8 cellular contexts compared by ENCODE assay signal in the genomic region with DNA sequence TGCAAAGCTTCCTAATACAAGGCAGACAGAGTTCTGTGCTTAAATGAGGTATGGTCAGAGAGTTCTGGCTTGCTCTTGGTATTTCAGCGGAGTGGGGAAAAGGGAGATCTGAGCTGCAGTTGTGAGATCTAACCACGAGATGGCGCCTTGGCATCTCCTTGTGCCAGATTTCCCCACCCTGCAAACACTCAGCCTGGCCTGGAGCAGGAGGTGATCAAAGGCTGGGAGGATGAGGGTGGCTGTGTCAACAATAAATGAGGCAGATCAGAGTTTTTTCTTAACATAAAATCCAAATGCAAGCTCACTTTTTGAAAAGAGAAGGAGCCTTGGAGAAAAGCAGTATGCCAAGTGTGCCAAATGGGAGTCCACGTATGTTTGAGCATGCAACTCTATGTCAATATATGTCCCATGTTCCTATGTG. TPM values are rescaled to one million over a fixed set of nuclear protein-coding genes. Genes with fewer than 3 reads are reported as not detected.
DNase-seq lines count a peak whose midpoint lies in the region; ATAC-seq, FAIRE-seq and TF ChIP-seq lines count a peak whose summit lies in the region.

No MANE protein-coding gene starts in this region.

- TF ChIP-seq CTCF in LNCAP (IDR thresholded peaks at IDR 0.05) (peak; percentile 93), pancreas (IDR thresholded peaks at IDR 0.05) (peak; percentile 63 to 79 (median 71))

- H3K36me3 Mint-ChIP-seq in activated naive CD4-positive, alpha-beta T cell treated with anti-CD3 and anti-CD28 coated beads for 36 hours (ENCODE audit: low read depth) = peaks cover 8% of the 10 kb centered on the region

- no peak overlapping the region for H3K4me3 ChIP-seq in SJSA1
- H3K4me3 ChIP-seq in pancreas = no peak overlapping the region

- DNase-seq in EH (ENCODE audit: low read depth) (peak; percentile 75), SJSA1 (ENCODE audit: low read depth in 1 of 2, low spot score in 2 of 2) (peak; percentile 56 to 71), germinal center (ENCODE audit: low spot score) (peak; percentile 80), pancreas (peak in 5 of 6 donors; percentile 43 to 79 (median 68))
- peak; percentile 78 for DNase-seq in activated naive CD4-positive, alpha-beta T cell treated with anti-CD3 and anti-CD28 coated beads for 36 hours

- peaks cover 6% of the 10 kb centered on the region for H3K27me3 Mint-ChIP-seq in activated naive CD4-positive, alpha-beta T cell treated with anti-CD3 and anti-CD28 coated beads for 36 hours (ENCODE audit: low read depth)

- CTCF ChIA-PET in activated naive CD4-positive, alpha-beta T cell treated with anti-CD3 and anti-CD28 coated beads for 36 hours (lab: Charles Lee) = interaction anchor here (0.6 to 5.9 kb wide), 29 partner anchors 9 to 478 kb away, joined by 3 to 147 read pairs (median 4); a partner anchor contains a TSS

- WGBS in pancreas, 2 donors = 17 to 27% methylated on average over 4 of the region's 4 CpGs

- H3K27ac ChIP-seq in SJSA1 (no peak overlapping the region), pancreas (no peak overlapping the region)

- H3K4me1 ChIP-seq in SJSA1 (replicated peaks) (peaks cover 8% of the 10 kb centered on the region), pancreas (no peaks in the 10 kb centered on the region)

- H3K4me1 Mint-ChIP-seq in activated naive CD4-positive, alpha-beta T cell treated with anti-CD3 and anti-CD28 coated beads for 36 hours (ENCODE audit: low read depth) = no peaks in the 10 kb centered on the region

- H3K27ac Mint-ChIP-seq in activated naive CD4-positive, alpha-beta T cell treated with anti-CD3 and anti-CD28 coated beads for 36 hours = no peak overlapping the region

- H3K36me3 ChIP-seq in SJSA1 (peaks cover 14% of the 10 kb centered on the region), pancreas (no peaks in the 10 kb centered on the region)

- FAIRE-seq in pancreas (lab: Jason Lieb, UNC) = no peak

- no peak overlapping the region for H3K4me3 Mint-ChIP-seq in activated naive CD4-positive, alpha-beta T cell treated with anti-CD3 and anti-CD28 coated beads for 36 hours

- H3K9me3 ChIP-seq in SJSA1 (replicated peaks) (no peaks in the 10 kb centered on the region), pancreas (no peaks in the 10 kb centered on the region)

- H3K27me3 ChIP-seq in SJSA1 (replicated peaks) (peaks cover 7% of the 10 kb centered on the region), pancreas (no peaks in the 10 kb centered on the region)

- no peaks in the 10 kb centered on the region for H3K9me3 Mint-ChIP-seq in activated naive CD4-positive, alpha-beta T cell treated with anti-CD3 and anti-CD28 coated beads for 36 hours

- peak; percentile 62 to 87 (median 80) for ATAC-seq in pancreas
- ATAC-seq in GM21737 (IDR thresholded peaks at IDR 0.05; ENCODE audit: unreplicated experiment) = no peak
- no peak for ATAC-seq in GM18498 (IDR thresholded peaks at IDR 0.05; ENCODE audit: unreplicated experiment)

- intact Hi-C loops in activated naive CD4-positive, alpha-beta T cell treated with anti-CD3 and anti-CD28 coated beads for 36 hours (cut with micrococcal nuclease) = loop anchor here (1.0 kb wide), 3 partner anchors 146 to 205 kb away; no protein-coding TSS in a partner anchor
- intact Hi-C loops in pancreas (cut with DNase I) = loop anchor here in 2 of 3 donors (5.0 kb wide), 2 partner anchors 148 to 203 kb away; a partner anchor contains a TSS

RNA-seq across cellular contexts. Expression of a gene that starts 4.1 kb away (rescaled TPM):
- total RNA-seq in SJSA1 (2014; rRNA removed; shearing (Covaris generic)) = not detected in 2 replicates
- total RNA-seq in activated naive CD4-positive, alpha-beta T cell treated with anti-CD3 and anti-CD28 coated beads for 36 hours = under 1 TPM; 0.19 to 0.27 TPM
- total RNA-seq in pancreas = under 1 TPM; 0.08 to 0.87 (median 0.21) TPM
- polyA plus RNA-seq in pancreas = 1 to 10 TPM; 1.1 to 2.0 TPM

RNA-seq across cellular contexts. Expression of a gene that starts 11.4 kb away (rescaled TPM):
- 17.4 and 20.4 TPM in 2 replicates for total RNA-seq in SJSA1 (2014; rRNA removed; shearing (Covaris generic))
- 10 to 100 TPM; 12.1 to 13.4 TPM for total RNA-seq in activated naive CD4-positive, alpha-beta T cell treated with anti-CD3 and anti-CD28 coated beads for 36 hours
- 10 to 100 TPM in 1 of 6 donors, 1 to 10 TPM in 5; 4.4 to 12.8 (median 6.9) TPM for total RNA-seq in pancreas
- 10 to 100 TPM in 1 of 2 donors, 1 to 10 TPM in 1; 7.4 to 11.0 TPM for polyA plus RNA-seq in pancreas

RNA-seq across cellular contexts. Expression of a gene that starts 11.8 kb away (rescaled TPM):
- total RNA-seq in SJSA1 (2014; rRNA removed; shearing (Covaris generic)) = 22.8 and 23.7 TPM in 2 replicates
- 10 to 100 TPM; 22.6 to 24.2 TPM for total RNA-seq in activated naive CD4-positive, alpha-beta T cell treated with anti-CD3 and anti-CD28 coated beads for 36 hours
- 10 to 100 TPM; 41.7 to 50.8 (median 45.7) TPM for total RNA-seq in pancreas
- polyA plus RNA-seq in pancreas = 10 to 100 TPM; 22.9 to 37.4 TPM

Comparison
In these comparisons a context has a peak if more than half of its experiments do, and no peak if none do; other contexts are left out.
1. ATAC-seq: peak in pancreas (4 of 4); none in GM21737 (single experiment) and GM18498 (single experiment).
2. Peak in every context shown above with its lines, with median percentiles within 50 percentile points of each other: DNase-seq.